16 cellular contexts compared by ENCODE assay signal in genomic region chrX:44951572-44952067, GRCh38.
DNase-seq lines count a peak whose midpoint lies in the region; ATAC-seq and TF ChIP-seq lines count a peak whose summit lies in the region.
"Had no signal": no experiment of that assay in that cellular context is flagged by ENCODE, and none has a peak within 500 bp of the region (broad histone marks: within the 10 kb centered on the region; RNA-seq: fewer than 3 reads in every experiment).

No MANE protein-coding gene starts in this region.

- H3K4me1 ChIP-seq in ES-I3 (ENCODE audit: insufficient read depth, low read length), result peaks cover 21% of the 10 kb centered on the region
- H3K4me1 ChIP-seq in thyroid gland, result peaks cover 32 to 56% of the 10 kb centered on the region in 2 donors
- H3K4me1 ChIP-seq: SJCRH30 had no signal

- H3K4me3 Mint-ChIP-seq in naive thymus-derived CD8-positive, alpha-beta T cell, result peak overlapping the region in 5 of 10 donors; percentile 3 to 66 (median 11)

- 61 to 69% methylated on average over 2 of the region's 2 CpGs for WGBS in thyroid gland, 2 donors

- H3K9me3 Mint-ChIP-seq in naive thymus-derived CD8-positive, alpha-beta T cell, result peaks cover 0 to 15% (median 0%) of the 10 kb centered on the region in 9 donors

- no peak for DNase-seq in LNCaP clone FGC (ENCODE audit: low read depth)
- peak; percentile 4 for DNase-seq in fibroblast of peridontal ligament (ENCODE audit: extremely low read depth)
- no peak for DNase-seq in naive thymus-derived CD8-positive, alpha-beta T cell
- no peak for DNase-seq in coronary artery (ENCODE audit: low spot score)
- no peak for DNase-seq in thyroid gland
- DNase-seq: activated T-cell treated with anti-CD3 and anti-CD28 coated beads, Interleukin-2, amount 50 U/mL, for 1 hour; AML-193; GM23248; KBM-7; left ventricle myocardium superior; NCI-H2081 treated with DMSO at 0.1 percent for 48 hours; NCI-H524; SJCRH30; testis had no signal

- ATAC-seq in naive thymus-derived CD8-positive, alpha-beta T cell, result no peak
- ATAC-seq in GM21529 (IDR thresholded peaks at IDR 0.05; ENCODE audit: unreplicated experiment), result no peak
- ATAC-seq: left ventricle myocardium superior had no signal

- peaks cover 29 to 69% (median 54%) of the 10 kb centered on the region in 4 donors for H3K4me1 Mint-ChIP-seq in naive thymus-derived CD8-positive, alpha-beta T cell

- H3K27ac Mint-ChIP-seq in naive thymus-derived CD8-positive, alpha-beta T cell, result peak overlapping the region in 6 of 10 donors; percentile 8 to 77 (median 62)

- H3K4me3 ChIP-seq in LNCaP clone FGC (ENCODE audit: low read depth, low read length) (peak overlapping the region; percentile 53), coronary artery (no peak overlapping the region), thyroid gland (replicated peaks in 1 of 3) (no peak overlapping the region)
- H3K4me3 ChIP-seq: GM23248, SJCRH30, testis had no signal

- POLR2A ChIA-PET in naive thymus-derived CD8-positive, alpha-beta T cell (lab: Charles Lee), result no interaction called here

- no peaks in the 10 kb centered on the region for H3K27me3 Mint-ChIP-seq in naive thymus-derived CD8-positive, alpha-beta T cell

- H3K9ac ChIP-seq in ES-I3 (ENCODE audit: low read depth, low read length), result peak overlapping the region; percentile 60
- H3K9ac ChIP-seq: GM23248 had no signal

- H3K36me3 ChIP-seq in ES-I3 (ENCODE audit: insufficient read depth, low read length), result no peaks in the 10 kb centered on the region
- no peaks in the 10 kb centered on the region for H3K36me3 ChIP-seq in thyroid gland
- H3K36me3 ChIP-seq: SJCRH30 had no signal

- peaks cover 0 to 2% (median 0%) of the 10 kb centered on the region in 3 donors for H3K36me3 Mint-ChIP-seq in naive thymus-derived CD8-positive, alpha-beta T cell

- no peak for TF ChIP-seq POLR2A in thyroid gland (IDR thresholded peaks at IDR 0.05)

- H3K27ac ChIP-seq in coronary artery (no peak overlapping the region), thyroid gland (peak overlapping the region in 1 of 3 donors; percentile 6)
- H3K27ac ChIP-seq: GM23248, SJCRH30, testis had no signal

- TF ChIP-seq CTCF in LNCaP clone FGC (IDR thresholded peaks at IDR 0.05; ENCODE audit: control insufficient read depth, extremely low read depth, insufficient read depth) (no peak), coronary artery (IDR thresholded peaks at IDR 0.05) (no peak), thyroid gland (IDR thresholded peaks at IDR 0.05) (no peak)

- H3K9me3 ChIP-seq in ES-I3 (ENCODE audit: control insufficient read depth, insufficient read depth, low read length) (no peaks in the 10 kb centered on the region), thyroid gland (no peaks in the 10 kb centered on the region)
- H3K9me3 ChIP-seq: SJCRH30, testis had no signal

- H3K27me3 ChIP-seq in thyroid gland, result no peaks in the 10 kb centered on the region
- H3K27me3 ChIP-seq: SJCRH30, testis had no signal

- intact Hi-C loops in thyroid gland (cut with DNase I), result no loop called here
